ENCODE assay signal across 8 cellular contexts in the genomic region with DNA sequence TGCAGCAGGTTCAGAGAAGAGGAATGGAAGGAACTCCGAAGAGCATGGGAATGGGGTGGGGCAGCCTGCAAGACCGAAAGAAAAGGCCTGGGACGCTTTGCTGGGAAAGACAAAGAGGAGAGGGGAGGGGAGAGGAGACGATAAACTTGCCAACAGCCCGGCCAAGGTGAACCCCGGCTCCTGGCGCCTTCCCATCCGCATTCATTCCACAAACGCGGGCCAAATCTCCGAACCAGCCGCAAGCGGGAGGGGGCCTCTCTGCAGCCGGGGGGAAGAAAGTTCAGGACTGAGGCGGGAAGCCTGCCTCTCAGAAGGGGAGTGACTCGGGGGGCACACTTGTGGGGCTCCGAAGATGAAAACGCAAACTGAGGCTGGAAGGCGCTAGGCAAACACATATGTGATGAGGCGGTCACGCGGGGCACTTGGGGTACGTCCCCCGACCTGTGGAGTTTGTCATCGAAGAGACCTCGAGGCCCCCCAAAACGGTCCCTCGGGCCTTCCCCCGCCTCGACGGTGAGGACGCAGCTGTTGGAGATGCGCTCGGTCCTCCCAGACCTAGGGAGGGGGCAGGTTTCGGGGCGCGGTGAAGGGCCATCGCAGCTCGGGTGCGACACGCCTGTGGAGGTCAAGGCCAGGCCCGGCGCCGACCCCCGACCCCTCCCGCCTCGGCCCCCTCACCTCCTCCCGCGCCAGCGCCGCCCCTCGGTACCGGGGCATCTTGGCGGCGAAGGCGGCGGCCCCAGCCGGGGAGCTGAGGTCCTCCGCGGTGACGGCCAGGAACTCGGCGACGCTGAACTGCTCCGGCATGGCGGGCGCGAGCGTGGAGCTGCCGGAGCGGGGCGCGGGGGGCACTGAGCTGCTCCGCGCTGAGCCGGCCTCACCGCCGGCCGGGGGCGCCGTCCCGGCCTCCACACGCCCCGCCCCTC. TPM values are rescaled to one million over a fixed set of nuclear protein-coding genes. Genes with fewer than 3 reads are reported as not detected.
A peak's percentile ranks its signal among the peaks of the same experiment; 100 is the strongest.
DNase-seq lines count a peak whose midpoint lies in the region; ATAC-seq, FAIRE-seq and TF ChIP-seq lines count a peak whose summit lies in the region.

A gene (minus strand): TSS at position 853 of the 926 bp plus-strand sequence. CDS start 46 bp downstream, at position 807.

- 0 to 1% methylated on average over 40 to 83 of the region's 84 CpGs for WGBS in pancreas, 2 donors

- peak within 1 kb of the TSS; percentile 48 to 78 (median 63) for H3K27ac ChIP-seq in pancreas

- TF ChIP-seq RAD21 in Ishikawa (IDR thresholded peaks at IDR 0.05; ENCODE audit: low read depth), result no peak

- H3K4me3 ChIP-seq in pancreas, result peak within 1 kb of the TSS; percentile 65 to 92 (median 79)

- TF ChIP-seq CTCF in pancreas (IDR thresholded peaks at IDR 0.05), result no peak

- no peak for FAIRE-seq in pancreas (lab: Jason Lieb, UNC)

- peak in 1 of 2 donors; percentile 56 for DNase-seq in activated naive CD4-positive, alpha-beta T cell treated with anti-CD3 and anti-CD28 coated beads, Interleukin-2, amount 50 U/mL, for 72 hours (ENCODE audit: low spot score in 2 of 2)
- DNase-seq in cardiac septum (ENCODE audit: low spot score), result peak; percentile 82
- DNase-seq in pancreas, result peak; percentile 54 to 81 (median 69)
- no peak for DNase-seq in NCI-H1930 (lab: John Stamatoyannopoulos, UW)
- no peak for DNase-seq in GOT3 (lab: John Stamatoyannopoulos, UW)

- H3K27ac Mint-ChIP-seq in activated naive CD4-positive, alpha-beta T cell treated with anti-CD3 and anti-CD28 coated beads, Interleukin-2, amount 50 U/mL, for 72 hours, result peak within 1 kb of the TSS in 1 of 2 donors; percentile 70

- peaks cover 6% of the 10 kb centered on the region; the same call in 1 of the 2 replicates for H3K4me1 ChIP-seq in ES-I3 (ENCODE audit: insufficient read depth, low read length)
- H3K4me1 ChIP-seq in pancreas, result peaks cover 4 to 14% (median 8%) of the 10 kb centered on the region in 3 donors

- no peaks in the 10 kb centered on the region for H3K27me3 ChIP-seq in pancreas

- TF ChIP-seq EP300 in Ishikawa (IDR thresholded peaks at IDR 0.05; ENCODE audit: borderline replicate concordance), result no peak

- H3K36me3 ChIP-seq in ES-I3 (ENCODE audit: insufficient read depth, low read length) (no peaks in the 10 kb centered on the region), pancreas (no peaks in the 10 kb centered on the region)

- H3K9me3 ChIP-seq in ES-I3 (ENCODE audit: control insufficient read depth, insufficient read depth, low read length), result no peaks in the 10 kb centered on the region
- no peaks in the 10 kb centered on the region for H3K9me3 ChIP-seq in pancreas

- peak; percentile 4 to 73 for ATAC-seq in activated naive CD4-positive, alpha-beta T cell treated with anti-CD3 and anti-CD28 coated beads, Interleukin-2, amount 50 U/mL, for 72 hours
- ATAC-seq in pancreas (peak; percentile 0 to 25 (median 17)), HG02678 (IDR thresholded peaks at IDR 0.05; ENCODE audit: unreplicated experiment) (no peak)

- intact Hi-C loops in cardiac septum (cut with DNase I), result loop anchor here (5.0 kb wide), 3 partner anchors 61 to 141 kb away; a partner anchor contains a TSS
- intact Hi-C loops in pancreas (cut with DNase I), result no loop called here

- H3K36me3 Mint-ChIP-seq in activated naive CD4-positive, alpha-beta T cell treated with anti-CD3 and anti-CD28 coated beads, Interleukin-2, amount 50 U/mL, for 72 hours, result no peaks in the 10 kb centered on the region

- H3K9me3 Mint-ChIP-seq in activated naive CD4-positive, alpha-beta T cell treated with anti-CD3 and anti-CD28 coated beads, Interleukin-2, amount 50 U/mL, for 72 hours, result no peaks in the 10 kb centered on the region

- peak within 1 kb of the TSS; percentile 67 for H3K9ac ChIP-seq in ES-I3 (ENCODE audit: low read depth, low read length)

TF ChIP-seq in Ishikawa, 13 proteins besides CTCF, POLR2A, EP300 and RAD21:
- TF ChIP-seq ZBTB7A (IDR thresholded peaks at IDR 0.05; ENCODE audit: low read depth), result peak; percentile 78
- TF ChIP-seq NFIC (IDR thresholded peaks at IDR 0.05), result no peak
- TF ChIP-seq, protein P1, sequence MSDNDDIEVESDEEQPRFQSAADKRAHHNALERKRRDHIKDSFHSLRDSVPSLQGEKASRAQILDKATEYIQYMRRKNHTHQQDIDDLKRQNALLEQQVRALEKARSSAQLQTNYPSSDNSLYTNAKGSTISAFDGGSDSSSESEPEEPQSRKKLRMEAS (IDR thresholded peaks at IDR 0.05), result 0 out of 2 replicates have a peak, but pooled peaks have one; percentile 25

RNA-seq across cellular contexts. Expression of the gene that starts here (rescaled TPM):
- under 1 TPM; 0.95 to 0.98 TPM for total RNA-seq in activated naive CD4-positive, alpha-beta T cell treated with anti-CD3 and anti-CD28 coated beads, Interleukin-2, amount 50 U/mL, for 72 hours
- 30.5 TPM for total RNA-seq in cardiac septum
- total RNA-seq in pancreas, result 10 to 100 TPM; 17.9 to 37.4 (median 24.1) TPM
- 10 to 100 TPM; 24.7 to 32.4 TPM for polyA plus RNA-seq in pancreas

Comparison
In these comparisons a context has a peak if more than half of its experiments do, and no peak if none do; other contexts are left out.
1. RNA of the gene that starts here (total RNA-seq): 30.5 TPM in cardiac septum (single experiment) and 17.9 to 37.4 TPM in pancreas; 0.95 to 0.98 TPM in activated naive CD4-positive, alpha-beta T cell treated with anti-CD3 and anti-CD28 coated beads, Interleukin-2, amount 50 U/mL, for 72 hours; every median in the first group is over 4 times any median in the second.
2. Peak in ATAC-seq in activated naive CD4-positive, alpha-beta T cell treated with anti-CD3 and anti-CD28 coated beads, Interleukin-2, amount 50 U/mL, for 72 hours; RNA of the gene not detected or under 1 TPM.
3. DNase-seq: peak in cardiac septum (single experiment) and pancreas (6 of 6); none in NCI-H1930 (0 of 2) and GOT3 (single experiment).